8 cellular contexts compared by ENCODE assay signal in the genomic region with DNA sequence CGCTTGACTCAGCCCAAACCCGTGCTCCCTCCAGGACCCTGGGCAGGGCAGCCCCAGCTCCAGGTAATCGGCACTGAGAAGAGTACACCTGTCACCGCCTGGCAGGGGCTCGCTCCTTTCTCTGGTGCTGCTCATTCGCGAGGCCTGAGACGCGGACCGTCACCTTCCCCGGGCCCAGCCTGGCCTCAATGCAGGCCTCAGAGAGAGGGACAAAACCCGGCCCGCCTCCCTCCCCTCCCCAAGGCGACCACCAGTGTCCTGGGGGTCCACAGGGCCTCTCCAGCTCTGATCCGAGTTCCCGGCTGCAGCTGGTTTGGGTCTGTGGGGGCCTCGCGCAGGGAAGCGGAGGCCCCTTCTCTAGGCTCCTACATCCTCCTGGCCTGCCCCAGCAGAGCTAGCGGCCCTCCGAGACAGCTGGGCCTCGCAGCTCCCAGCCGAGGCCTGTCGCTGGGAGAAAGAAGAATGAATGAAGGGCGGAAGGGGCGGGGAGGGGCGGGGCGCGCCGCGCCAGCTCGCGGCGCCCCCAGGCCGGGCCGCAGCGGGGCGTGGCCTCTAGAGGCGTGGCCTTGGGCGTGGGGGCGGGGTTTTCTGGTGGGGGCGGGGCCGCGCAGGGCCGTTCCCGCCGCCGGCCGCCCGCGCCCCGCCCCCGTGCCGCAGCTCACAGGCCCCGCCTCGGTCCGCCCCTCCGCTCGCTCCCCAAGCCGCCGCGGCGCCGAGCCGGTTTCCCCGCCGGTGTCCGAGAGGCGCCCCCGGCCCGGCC. TPM values are rescaled to one million over a fixed set of nuclear protein-coding genes. Genes with fewer than 3 reads are reported as not detected.
DNase-seq lines count a peak whose midpoint lies in the region; ATAC-seq, FAIRE-seq and TF ChIP-seq lines count a peak whose summit lies in the region.

Gene LIMK1, plus strand, starts transcription at position 688 of the 760 bp plus-strand sequence. CDS start 187 bp downstream, outside the sequence.

- H3K4me1 ChIP-seq in right cardiac atrium (ENCODE audit: control insufficient read depth, insufficient read depth, low read length) = peaks cover 6% of the 10 kb centered on the region

- DNase-seq in NCI-H1417 treated with DMSO at 0.1 percent for 48 hours (lab: John Stamatoyannopoulos, UW) (peak; percentile 12), anterior cingulate cortex (lab: John Stamatoyannopoulos, UW) (peak; percentile 9 to 87 (median 76)), right cardiac atrium (peak; percentile 81 to 94 (median 92)), putamen (ENCODE audit: low spot score) (peak; percentile 88), urothelium cell line (ENCODE audit: low spot score) (peak; percentile 95)
- peak; percentile 81 for DNase-seq in T-helper 2 cell treated with Interferon-gamma antibody and Interleukin-4, amounts not matched to agents 5 μg/mL and 100 μg/mL, for 36 hours (ENCODE audit: low spot score)

- H3K9me3 Mint-ChIP-seq in T-helper 2 cell treated with Interferon-gamma antibody and Interleukin-4, amounts not matched to agents 5 μg/mL and 100 μg/mL, for 36 hours = no peaks in the 10 kb centered on the region

- H3K36me3 Mint-ChIP-seq in T-helper 2 cell treated with Interferon-gamma antibody and Interleukin-4, amounts not matched to agents 5 μg/mL and 100 μg/mL, for 36 hours (ENCODE audit: low read depth) = peaks cover 7% of the 10 kb centered on the region

- no peak within 1 kb of the TSS for H3K27ac ChIP-seq in right cardiac atrium (ENCODE audit: low read length)

- FAIRE-seq in urothelium cell line (lab: Jason Lieb, UNC) = no peak

- peak within 1 kb of the TSS; percentile 100 for H3K4me3 ChIP-seq in right cardiac atrium (ENCODE audit: low read length)

- intact Hi-C loops in right cardiac atrium (cut with DNase I) = loop anchor here in 2 of 4 donors (10.0 kb wide), 2 partner anchors 92 to 312 kb away; partner anchors contain the start of gene EIF4H (in 1 of the 2)

- 8% methylated on average over 69 of the region's 71 CpGs for WGBS in right cardiac atrium

- H3K4me1 Mint-ChIP-seq in T-helper 2 cell treated with Interferon-gamma antibody and Interleukin-4, amounts not matched to agents 5 μg/mL and 100 μg/mL, for 36 hours (ENCODE audit: low read depth) = peaks cover 7% of the 10 kb centered on the region

- no peaks in the 10 kb centered on the region for H3K27me3 ChIP-seq in right cardiac atrium (ENCODE audit: control insufficient read depth, insufficient read depth)

- peak within 1 kb of the TSS; percentile 86 for H3K27ac Mint-ChIP-seq in T-helper 2 cell treated with Interferon-gamma antibody and Interleukin-4, amounts not matched to agents 5 μg/mL and 100 μg/mL, for 36 hours

- H3K4me3 Mint-ChIP-seq in T-helper 2 cell treated with Interferon-gamma antibody and Interleukin-4, amounts not matched to agents 5 μg/mL and 100 μg/mL, for 36 hours = peak within 1 kb of the TSS; percentile 85

- TF ChIP-seq POLR2A in GM10847 (IDR thresholded peaks at IDR 0.05; ENCODE audit: extremely low read depth, insufficient read length) = peak; percentile 32

- H3K9me3 ChIP-seq in right cardiac atrium (ENCODE audit: control insufficient read depth, low read length) = no peaks in the 10 kb centered on the region

- peak; percentile 64 for ATAC-seq in HG02610 (IDR thresholded peaks at IDR 0.05; ENCODE audit: unreplicated experiment)
- ATAC-seq in right cardiac atrium = peak; percentile 86 to 93

- H3K27me3 Mint-ChIP-seq in T-helper 2 cell treated with Interferon-gamma antibody and Interleukin-4, amounts not matched to agents 5 μg/mL and 100 μg/mL, for 36 hours (ENCODE audit: low read depth) = no peaks in the 10 kb centered on the region

RNA-seq across cellular contexts. Expression of gene LIMK1, which starts in this region (rescaled TPM):
- 10 to 100 TPM; 10.4 to 13.5 (median 11.9) TPM for total RNA-seq in right cardiac atrium
- polyA plus RNA-seq in right cardiac atrium = 7.6 TPM

Comparison
In these comparisons a context has a peak if more than half of its experiments do, and no peak if none do; other contexts are left out.
1. DNase-seq: peak in every context shown above with its lines; median percentile 95 in urothelium cell line; 92 in right cardiac atrium; 88 in putamen; 81 in T-helper 2 cell treated with Interferon-gamma antibody and Interleukin-4, amounts not matched to agents 5 μg/mL and 100 μg/mL, for 36 hours; 76 in anterior cingulate cortex; 12 in NCI-H1417 treated with DMSO at 0.1 percent for 48 hours.